In the genomic region with DNA sequence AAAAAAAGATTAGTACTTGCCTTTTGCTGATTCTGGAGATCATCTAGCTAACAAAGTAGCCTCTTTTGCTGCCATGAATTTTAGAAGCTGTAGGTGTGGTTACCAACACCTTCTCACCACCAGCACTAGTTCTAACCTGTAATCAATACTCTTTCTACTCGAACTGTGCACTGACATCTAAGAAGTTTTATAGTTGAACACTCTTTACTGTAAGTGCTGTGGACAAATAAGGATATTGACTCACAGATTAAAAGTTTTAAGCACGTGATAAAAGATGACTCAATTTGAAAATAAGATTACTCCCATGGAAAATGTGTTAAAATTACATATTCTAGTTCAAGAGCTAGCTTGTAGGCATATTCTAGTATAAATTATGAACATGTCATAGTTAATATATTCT, we compare ENCODE assay signal across 16 cellular contexts.
DNase-seq lines count a peak whose midpoint lies in the region; ATAC-seq and TF ChIP-seq lines count a peak whose summit lies in the region.
"Had no signal": no experiment of that assay in that cellular context is flagged by ENCODE, and none has a peak within 500 bp of the region (broad histone marks: within the 10 kb centered on the region; RNA-seq: fewer than 3 reads in every experiment).

No MANE protein-coding gene starts in this region.

- intact Hi-C loops in natural killer cell (cut with micrococcal nuclease), result no loop called here

- no peak overlapping the region for H3K4me3 ChIP-seq in fibroblast of mammary gland (ENCODE audit: control insufficient read depth, low read depth, low read length)
- H3K4me3 ChIP-seq: ovary, smooth muscle cell had no signal

- peak overlapping the region; percentile 8 to 36 for H3K4me3 Mint-ChIP-seq in activated T-cell treated with anti-CD3 and anti-CD28 coated beads, Interleukin-2, amount 50 U/mL, for 72 hours
- peak overlapping the region; percentile 62 for H3K4me3 Mint-ChIP-seq in activated T-helper 17 cell treated with anti-CD3 and anti-CD28 coated beads, Interleukin-2, amount 50 U/mL, for 72 hours
- no peak overlapping the region for H3K4me3 Mint-ChIP-seq in stimulated activated naive CD8-positive, alpha-beta T cell treated with anti-CD3 and anti-CD28 coated beads, Interleukin-15, amount 100 ng/mL, for 72 hours
- no peak overlapping the region for H3K4me3 Mint-ChIP-seq in natural killer cell

- peaks cover 9% of the 10 kb centered on the region for H3K4me1 Mint-ChIP-seq in activated T-cell treated with anti-CD3 and anti-CD28 coated beads, Interleukin-2, amount 50 U/mL, for 72 hours (ENCODE audit: low read depth)
- H3K4me1 Mint-ChIP-seq in activated T-helper 17 cell treated with anti-CD3 and anti-CD28 coated beads, Interleukin-2, amount 50 U/mL, for 72 hours, result peaks cover 5% of the 10 kb centered on the region
- H3K4me1 Mint-ChIP-seq in stimulated activated naive CD8-positive, alpha-beta T cell treated with anti-CD3 and anti-CD28 coated beads, Interleukin-15, amount 100 ng/mL, for 72 hours, result peaks cover 7% of the 10 kb centered on the region
- peaks cover 4 to 5% of the 10 kb centered on the region in 2 donors for H3K4me1 Mint-ChIP-seq in natural killer cell

- H3K27ac Mint-ChIP-seq in activated T-cell treated with anti-CD3 and anti-CD28 coated beads, Interleukin-2, amount 50 U/mL, for 72 hours, result peak overlapping the region; percentile 80
- H3K27ac Mint-ChIP-seq in activated T-helper 17 cell treated with anti-CD3 and anti-CD28 coated beads, Interleukin-2, amount 50 U/mL, for 72 hours, result peak overlapping the region; percentile 81
- peak overlapping the region in 1 of 2 donors; percentile 25 for H3K27ac Mint-ChIP-seq in stimulated activated naive CD8-positive, alpha-beta T cell treated with anti-CD3 and anti-CD28 coated beads, Interleukin-15, amount 100 ng/mL, for 72 hours
- no peak overlapping the region for H3K27ac Mint-ChIP-seq in natural killer cell
- H3K27ac Mint-ChIP-seq: immature natural killer cell had no signal

- no peaks in the 10 kb centered on the region for H3K27me3 Mint-ChIP-seq in activated T-cell treated with anti-CD3 and anti-CD28 coated beads, Interleukin-2, amount 50 U/mL, for 72 hours (ENCODE audit: low read depth)
- no peaks in the 10 kb centered on the region for H3K27me3 Mint-ChIP-seq in activated T-helper 17 cell treated with anti-CD3 and anti-CD28 coated beads, Interleukin-2, amount 50 U/mL, for 72 hours
- H3K27me3 Mint-ChIP-seq in stimulated activated naive CD8-positive, alpha-beta T cell treated with anti-CD3 and anti-CD28 coated beads, Interleukin-15, amount 100 ng/mL, for 72 hours, result no peaks in the 10 kb centered on the region
- no peaks in the 10 kb centered on the region for H3K27me3 Mint-ChIP-seq in natural killer cell (ENCODE audit: low read depth in 2 of 2)

- TF ChIP-seq CTCF in fibroblast of mammary gland (conservative IDR thresholded peaks at IDR 0.05; ENCODE audit: control insufficient read depth, insufficient read depth, low read depth, low read length), result no peak
- TF ChIP-seq CTCF in natural killer cell (IDR thresholded peaks at IDR 0.05), result no peak

- peaks cover 0 to 2% of the 10 kb centered on the region in 2 donors for H3K36me3 Mint-ChIP-seq in activated T-cell treated with anti-CD3 and anti-CD28 coated beads, Interleukin-2, amount 50 U/mL, for 72 hours (ENCODE audit: insufficient read depth in 2 of 2)
- H3K36me3 Mint-ChIP-seq in activated T-helper 17 cell treated with anti-CD3 and anti-CD28 coated beads, Interleukin-2, amount 50 U/mL, for 72 hours (ENCODE audit: low read depth), result peaks cover 13% of the 10 kb centered on the region
- H3K36me3 Mint-ChIP-seq in natural killer cell, result peaks cover 5% of the 10 kb centered on the region

- H3K9me3 Mint-ChIP-seq in activated T-cell treated with anti-CD3 and anti-CD28 coated beads, Interleukin-2, amount 50 U/mL, for 72 hours, result no peaks in the 10 kb centered on the region
- no peaks in the 10 kb centered on the region for H3K9me3 Mint-ChIP-seq in activated T-helper 17 cell treated with anti-CD3 and anti-CD28 coated beads, Interleukin-2, amount 50 U/mL, for 72 hours
- no peaks in the 10 kb centered on the region for H3K9me3 Mint-ChIP-seq in stimulated activated naive CD8-positive, alpha-beta T cell treated with anti-CD3 and anti-CD28 coated beads, Interleukin-15, amount 100 ng/mL, for 72 hours
- H3K9me3 Mint-ChIP-seq in natural killer cell, result no peaks in the 10 kb centered on the region
- H3K9me3 Mint-ChIP-seq: immature natural killer cell had no signal

- DNase-seq in activated T-cell treated with anti-CD3 and anti-CD28 coated beads, Interleukin-2, amount 50 U/mL, for 72 hours, result no peak
- no peak for DNase-seq in activated T-cell treated with anti-CD3 and anti-CD28 coated beads, Interleukin-2, amount 50 U/mL, for 1 hour
- DNase-seq in fibroblast of mammary gland (ENCODE audit: low read depth) (peak; percentile 61), natural killer cell (no peak), hippocampal formation (lab: John Stamatoyannopoulos, UW) (no peak)
- DNase-seq in stimulated activated naive CD8-positive, alpha-beta T cell treated with anti-CD3 and anti-CD28 coated beads, Interleukin-15, amount 100 ng/mL, for 72 hours, result no peak
- DNase-seq: AML-193, GOT3, immature natural killer cell, midbrain, NCI-H1694, NCI-H510A, ovary had no signal

- ATAC-seq in activated T-cell treated with anti-CD3 and anti-CD28 coated beads, Interleukin-2, amount 50 U/mL, for 72 hours (replicated peaks in 1 of 2), result peak; percentile 84 to 88
- peak; percentile 84 for ATAC-seq in activated T-helper 17 cell treated with anti-CD3 and anti-CD28 coated beads, Interleukin-2, amount 50 U/mL, for 72 hours (replicated peaks)
- ATAC-seq in stimulated activated naive CD8-positive, alpha-beta T cell treated with anti-CD3 and anti-CD28 coated beads, Interleukin-15, amount 100 ng/mL, for 72 hours, result peak; percentile 70
- ATAC-seq in natural killer cell, result no peak
- ATAC-seq in GM18858 (IDR thresholded peaks at IDR 0.05; ENCODE audit: unreplicated experiment), result no peak

Comparison
In these comparisons a context has a peak if more than half of its experiments do, and no peak if none do; other contexts are left out.
1. ATAC-seq: peak in activated T-cell treated with anti-CD3 and anti-CD28 coated beads, Interleukin-2, amount 50 U/mL, for 72 hours (2 of 2), activated T-helper 17 cell treated with anti-CD3 and anti-CD28 coated beads, Interleukin-2, amount 50 U/mL, for 72 hours (single experiment) and stimulated activated naive CD8-positive, alpha-beta T cell treated with anti-CD3 and anti-CD28 coated beads, Interleukin-15, amount 100 ng/mL, for 72 hours (single experiment); none in natural killer cell (0 of 3) and GM18858 (single experiment).
2. H3K27ac Mint-ChIP-seq: peak in activated T-cell treated with anti-CD3 and anti-CD28 coated beads, Interleukin-2, amount 50 U/mL, for 72 hours (single experiment) and activated T-helper 17 cell treated with anti-CD3 and anti-CD28 coated beads, Interleukin-2, amount 50 U/mL, for 72 hours (single experiment); none in natural killer cell (0 of 2).
3. H3K4me3 Mint-ChIP-seq: peak in activated T-cell treated with anti-CD3 and anti-CD28 coated beads, Interleukin-2, amount 50 U/mL, for 72 hours (2 of 2) and activated T-helper 17 cell treated with anti-CD3 and anti-CD28 coated beads, Interleukin-2, amount 50 U/mL, for 72 hours (single experiment); none in stimulated activated naive CD8-positive, alpha-beta T cell treated with anti-CD3 and anti-CD28 coated beads, Interleukin-15, amount 100 ng/mL, for 72 hours (0 of 2) and natural killer cell (single experiment).